In the genomic region with DNA sequence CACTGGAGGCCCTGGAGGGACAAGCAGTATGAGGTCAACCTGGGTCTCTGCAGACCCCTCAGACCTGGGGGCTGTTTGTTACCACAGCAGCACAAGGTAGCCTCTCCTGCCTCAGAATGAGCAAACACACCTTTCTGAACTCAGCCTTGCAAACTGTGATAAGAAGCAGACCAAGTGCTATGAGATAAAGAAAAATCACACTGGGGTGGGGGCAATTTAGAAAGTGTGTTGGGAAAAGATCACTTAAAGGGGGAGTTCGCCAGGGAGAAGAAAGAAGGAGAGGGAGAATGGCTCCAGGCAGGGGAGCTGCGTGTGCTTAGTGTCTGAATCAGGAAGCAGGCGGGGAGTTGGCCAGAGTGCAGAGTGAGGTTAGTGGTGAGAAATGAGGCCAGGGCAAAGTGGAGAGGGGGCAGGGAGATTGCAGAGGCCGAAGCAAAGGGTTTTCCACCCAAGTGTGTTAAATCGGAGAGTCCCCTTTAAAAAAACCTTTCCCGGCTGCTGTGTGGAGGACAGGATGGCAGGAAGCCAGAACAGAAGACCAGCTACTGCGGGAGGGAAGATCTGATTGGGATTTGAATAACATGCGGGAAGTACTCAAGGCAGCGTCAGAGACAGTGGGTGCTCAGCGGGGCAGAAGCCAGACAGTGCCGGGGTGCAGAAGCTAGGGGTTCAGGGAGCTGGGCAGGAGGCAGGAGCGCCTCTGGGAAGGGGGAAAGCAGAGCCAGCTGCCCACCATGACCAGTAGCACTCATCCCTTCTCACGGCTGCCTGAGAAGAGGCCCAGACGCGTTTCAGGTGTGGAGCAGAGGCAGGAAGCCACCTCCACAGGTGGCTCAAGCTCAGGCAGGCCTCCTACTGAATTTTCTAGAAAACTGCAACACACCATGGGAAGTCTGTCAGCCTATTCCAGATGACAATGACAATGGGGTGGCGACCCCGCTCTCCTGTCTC, we compare ENCODE assay signal across 1 cellular context.
A peak's percentile ranks its signal among the peaks of the same experiment; 100 is the strongest.
TF ChIP-seq lines count a peak whose summit lies in the region.

No MANE protein-coding gene starts in this region.

TF ChIP-seq in K562, 482 proteins besides CTCF, POLR2A, EP300 and RAD21 (continued from another document):
- TF ChIP-seq, protein P1, sequence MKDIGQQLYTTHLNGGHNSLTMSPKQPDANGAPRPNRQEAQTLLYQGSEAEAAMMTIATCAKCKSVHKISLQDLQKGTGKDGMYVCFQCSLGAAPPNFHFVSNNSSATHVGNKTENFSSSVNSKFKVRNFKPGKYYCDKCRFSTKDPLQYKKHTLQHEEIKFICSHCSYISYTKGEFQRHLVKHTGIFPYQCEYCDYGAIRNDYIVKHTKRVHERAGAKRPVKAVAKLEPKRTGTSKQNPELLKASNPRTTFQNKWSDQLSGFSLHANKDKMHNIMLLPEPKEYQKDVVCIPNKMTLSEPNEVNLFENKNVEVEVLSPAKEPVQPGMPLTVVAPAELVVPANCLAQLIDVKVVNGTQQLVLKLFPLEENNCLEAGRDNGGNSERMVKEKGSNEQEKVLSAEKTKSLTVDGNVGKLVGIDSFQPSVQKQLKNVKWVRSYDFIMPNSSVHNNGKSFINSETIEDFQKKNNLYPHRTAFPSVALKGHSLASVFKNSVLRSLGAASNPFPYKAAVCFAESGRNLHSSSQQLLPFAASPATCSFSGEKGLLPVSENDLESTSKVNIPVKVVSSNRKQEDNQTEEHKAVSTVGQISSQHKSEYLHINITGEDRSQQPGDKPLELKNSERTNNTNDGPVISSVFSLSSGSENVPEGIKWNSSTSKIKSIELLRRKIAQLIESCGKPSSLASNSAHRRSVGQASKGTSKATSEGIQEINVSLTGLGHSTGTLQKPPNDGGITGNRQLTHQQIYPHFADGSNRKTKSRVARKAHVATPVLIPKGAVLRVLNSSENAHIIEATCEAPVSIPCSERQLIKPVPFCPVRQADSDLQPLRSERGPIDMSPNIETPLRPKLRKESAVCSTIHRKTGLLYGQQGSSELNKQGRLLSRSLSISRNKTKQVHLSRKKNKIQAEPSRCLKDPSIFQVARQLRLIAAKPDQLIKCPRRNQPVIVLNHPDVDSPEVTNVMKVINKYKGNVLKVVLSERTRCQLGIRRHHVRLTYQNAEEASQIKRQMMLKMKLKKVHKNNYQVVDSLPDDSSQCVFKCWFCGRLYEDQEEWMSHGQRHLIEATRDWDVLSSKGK (CRISPR knock-in tag; IDR thresholded peaks at IDR 0.05), result no peak
- TF ChIP-seq GATAD2B (IDR thresholded peaks at IDR 0.05; ENCODE audit: borderline replicate concordance) (no peak), STAT5A (IDR thresholded peaks at IDR 0.05; ENCODE audit: borderline replicate concordance, low read length) (no peak), TEAD2 (tag; IDR thresholded peaks at IDR 0.05) (no peak), ZBED1 (IDR thresholded peaks at IDR 0.05) (no peak), SMAD2 (IDR thresholded peaks at IDR 0.05; ENCODE audit: low read depth, low read length) (no peak), CBFA2T3 (IDR thresholded peaks at IDR 0.05) (peak; percentile 85), CEBPB (tag; IDR thresholded peaks at IDR 0.05) (no peak), MAZ (CRISPR knock-in tag; conservative IDR thresholded peaks at IDR 0.05 in 1 of 2, IDR thresholded peaks at IDR 0.05 in 1 of 2) (peak in 1 of 2 experiments; percentile 27; a peak in 1 of 4 replicates), SIN3A (IDR thresholded peaks at IDR 0.05; ENCODE audit: borderline replicate concordance in 2 of 2, control insufficient read depth in 1 of 2, low read depth in 2 of 2, low read length in 2 of 2) (no peak), SMARCE1 (IDR thresholded peaks at IDR 0.05) (peak; percentile 54; the same call in 1 of the 2 replicates), SMARCA4 (IDR thresholded peaks at IDR 0.05) (0 out of 2 replicates have a peak, but pooled peaks have one; percentile 50), ARID1B (IDR thresholded peaks at IDR 0.05) (peak; percentile 73), HOXB6 (CRISPR knock-in tag; IDR thresholded peaks at IDR 0.05; ENCODE audit: borderline replicate concordance) (no peak), PHF8 (IDR thresholded peaks at IDR 0.05; ENCODE audit: borderline replicate concordance, low read length) (0 out of 2 replicates have a peak, but pooled peaks have one; percentile 9), HEY1 (CRISPR knock-in tag; IDR thresholded peaks at IDR 0.05; ENCODE audit: borderline replicate concordance) (no peak), NCOA4 (IDR thresholded peaks at IDR 0.05; ENCODE audit: partially characterized antibody) (no peak)
- TF ChIP-seq, protein P2, sequence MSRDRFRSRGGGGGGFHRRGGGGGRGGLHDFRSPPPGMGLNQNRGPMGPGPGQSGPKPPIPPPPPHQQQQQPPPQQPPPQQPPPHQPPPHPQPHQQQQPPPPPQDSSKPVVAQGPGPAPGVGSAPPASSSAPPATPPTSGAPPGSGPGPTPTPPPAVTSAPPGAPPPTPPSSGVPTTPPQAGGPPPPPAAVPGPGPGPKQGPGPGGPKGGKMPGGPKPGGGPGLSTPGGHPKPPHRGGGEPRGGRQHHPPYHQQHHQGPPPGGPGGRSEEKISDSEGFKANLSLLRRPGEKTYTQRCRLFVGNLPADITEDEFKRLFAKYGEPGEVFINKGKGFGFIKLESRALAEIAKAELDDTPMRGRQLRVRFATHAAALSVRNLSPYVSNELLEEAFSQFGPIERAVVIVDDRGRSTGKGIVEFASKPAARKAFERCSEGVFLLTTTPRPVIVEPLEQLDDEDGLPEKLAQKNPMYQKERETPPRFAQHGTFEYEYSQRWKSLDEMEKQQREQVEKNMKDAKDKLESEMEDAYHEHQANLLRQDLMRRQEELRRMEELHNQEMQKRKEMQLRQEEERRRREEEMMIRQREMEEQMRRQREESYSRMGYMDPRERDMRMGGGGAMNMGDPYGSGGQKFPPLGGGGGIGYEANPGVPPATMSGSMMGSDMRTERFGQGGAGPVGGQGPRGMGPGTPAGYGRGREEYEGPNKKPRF (IDR thresholded peaks at IDR 0.05; ENCODE audit: low read depth, low read length), result no peak
- TF ChIP-seq, protein P3, sequence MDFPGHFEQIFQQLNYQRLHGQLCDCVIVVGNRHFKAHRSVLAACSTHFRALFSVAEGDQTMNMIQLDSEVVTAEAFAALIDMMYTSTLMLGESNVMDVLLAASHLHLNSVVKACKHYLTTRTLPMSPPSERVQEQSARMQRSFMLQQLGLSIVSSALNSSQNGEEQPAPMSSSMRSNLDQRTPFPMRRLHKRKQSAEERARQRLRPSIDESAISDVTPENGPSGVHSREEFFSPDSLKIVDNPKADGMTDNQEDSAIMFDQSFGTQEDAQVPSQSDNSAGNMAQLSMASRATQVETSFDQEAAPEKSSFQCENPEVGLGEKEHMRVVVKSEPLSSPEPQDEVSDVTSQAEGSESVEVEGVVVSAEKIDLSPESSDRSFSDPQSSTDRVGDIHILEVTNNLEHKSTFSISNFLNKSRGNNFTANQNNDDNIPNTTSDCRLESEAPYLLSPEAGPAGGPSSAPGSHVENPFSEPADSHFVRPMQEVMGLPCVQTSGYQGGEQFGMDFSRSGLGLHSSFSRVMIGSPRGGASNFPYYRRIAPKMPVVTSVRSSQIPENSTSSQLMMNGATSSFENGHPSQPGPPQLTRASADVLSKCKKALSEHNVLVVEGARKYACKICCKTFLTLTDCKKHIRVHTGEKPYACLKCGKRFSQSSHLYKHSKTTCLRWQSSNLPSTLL (IDR thresholded peaks at IDR 0.05), result no peak
- TF ChIP-seq, protein P4, sequence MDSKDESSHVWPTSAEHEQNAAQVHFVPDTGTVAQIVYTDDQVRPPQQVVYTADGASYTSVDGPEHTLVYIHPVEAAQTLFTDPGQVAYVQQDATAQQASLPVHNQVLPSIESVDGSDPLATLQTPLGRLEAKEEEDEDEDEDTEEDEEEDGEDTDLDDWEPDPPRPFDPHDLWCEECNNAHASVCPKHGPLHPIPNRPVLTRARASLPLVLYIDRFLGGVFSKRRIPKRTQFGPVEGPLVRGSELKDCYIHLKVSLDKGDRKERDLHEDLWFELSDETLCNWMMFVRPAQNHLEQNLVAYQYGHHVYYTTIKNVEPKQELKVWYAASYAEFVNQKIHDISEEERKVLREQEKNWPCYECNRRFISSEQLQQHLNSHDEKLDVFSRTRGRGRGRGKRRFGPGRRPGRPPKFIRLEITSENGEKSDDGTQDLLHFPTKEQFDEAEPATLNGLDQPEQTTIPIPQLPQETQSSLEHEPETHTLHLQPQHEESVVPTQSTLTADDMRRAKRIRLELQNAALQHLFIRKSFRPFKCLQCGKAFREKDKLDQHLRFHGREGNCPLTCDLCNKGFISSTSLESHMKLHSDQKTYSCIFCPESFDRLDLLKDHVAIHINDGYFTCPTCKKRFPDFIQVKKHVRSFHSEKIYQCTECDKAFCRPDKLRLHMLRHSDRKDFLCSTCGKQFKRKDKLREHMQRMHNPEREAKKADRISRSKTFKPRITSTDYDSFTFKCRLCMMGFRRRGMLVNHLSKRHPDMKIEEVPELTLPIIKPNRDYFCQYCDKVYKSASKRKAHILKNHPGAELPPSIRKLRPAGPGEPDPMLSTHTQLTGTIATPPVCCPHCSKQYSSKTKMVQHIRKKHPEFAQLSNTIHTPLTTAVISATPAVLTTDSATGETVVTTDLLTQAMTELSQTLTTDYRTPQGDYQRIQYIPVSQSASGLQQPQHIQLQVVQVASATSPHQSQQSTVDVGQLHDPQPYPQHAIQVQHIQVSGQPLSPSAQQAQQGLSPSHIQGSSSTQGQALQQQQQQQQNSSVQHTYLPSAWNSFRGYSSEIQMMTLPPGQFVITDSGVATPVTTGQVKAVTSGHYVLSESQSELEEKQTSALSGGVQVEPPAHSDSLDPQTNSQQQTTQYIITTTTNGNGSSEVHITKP (IDR thresholded peaks at IDR 0.05; ENCODE audit: partially characterized antibody), result peak; percentile 72
